ENCODE assay signal across 11 cellular contexts in the genomic region with DNA sequence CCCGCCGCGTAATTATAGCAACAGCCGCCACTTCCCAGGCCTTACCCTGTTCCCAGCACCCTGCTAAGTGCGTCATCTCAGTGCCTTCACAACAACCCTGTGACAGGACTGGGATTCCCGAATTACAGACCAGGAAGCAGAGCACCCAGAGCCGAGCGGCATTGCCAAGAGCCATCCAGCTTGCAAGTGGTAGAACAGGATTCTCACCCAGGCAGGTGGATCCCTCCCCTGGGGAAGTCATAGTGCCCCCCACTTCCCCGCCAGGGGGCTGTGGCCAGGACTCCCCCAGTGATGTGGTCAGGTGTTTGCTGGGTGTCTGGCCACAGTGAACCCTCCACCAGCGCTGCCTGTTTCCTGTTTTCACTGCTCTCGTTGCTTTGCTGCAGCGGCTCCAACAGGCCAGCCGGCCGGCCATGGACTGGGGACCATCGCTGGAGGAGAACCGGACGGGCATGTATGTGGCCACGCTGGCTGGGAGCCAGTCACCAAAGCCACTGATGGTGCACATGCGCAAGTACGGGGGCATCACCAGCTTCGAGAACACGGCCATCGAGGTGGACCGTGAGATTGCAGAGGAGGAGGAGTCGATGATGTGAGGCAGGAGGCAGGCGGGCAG. TPM values are rescaled to one million over a fixed set of nuclear protein-coding genes. Genes with fewer than 3 reads are reported as not detected.
A peak's percentile ranks its signal among the peaks of the same experiment; 100 is the strongest.
DNase-seq lines count a peak whose midpoint lies in the region; ATAC-seq and TF ChIP-seq lines count a peak whose summit lies in the region.
"Had no signal": no experiment of that assay in that cellular context is flagged by ENCODE, and none has a peak within 500 bp of the region (broad histone marks: within the 10 kb centered on the region; RNA-seq: fewer than 3 reads in every experiment).

No MANE protein-coding gene starts in this region.

- TF ChIP-seq CTCF in AG04449 (IDR thresholded peaks at IDR 0.05; ENCODE audit: insufficient read depth, low read length, missing control alignments) (no peak), HL-60 (IDR thresholded peaks at IDR 0.05; ENCODE audit: insufficient read depth, low read length) (no peak), lung (IDR thresholded peaks at IDR 0.05; ENCODE audit: control extremely low read depth, extremely low read depth) (no peak)

- DNase-seq in AG04449 (ENCODE audit: low read depth, low spot score) (peak; percentile 16), HL-60 (ENCODE audit: low read depth in 1 of 2, low spot score in 1 of 2) (peak; percentile 15 to 30), adipocyte (ENCODE audit: low read depth) (peak; percentile 28), lung (ENCODE audit: low spot score) (peak; percentile 31), epidermal melanocyte (ENCODE audit: insufficient read length, low spot score) (no peak)
- DNase-seq in stimulated activated CD4-positive, alpha-beta T cell treated with anti-CD3 and anti-CD28 coated beads, Interleukin-4, amount 100 ng/mL, for 1 hour = no peak
- DNase-seq: Karpas-422 had no signal

- H3K27me3 ChIP-seq in HL-60 (ENCODE audit: insufficient read depth, poor library complexity, severe bottlenecking) = peaks cover 8% of the 10 kb centered on the region
- H3K27me3 ChIP-seq in adipocyte (replicated peaks; ENCODE audit: control insufficient read depth, insufficient read depth, low read length) = no peaks in the 10 kb centered on the region
- H3K27me3 ChIP-seq in lung (ENCODE audit: control insufficient read depth, insufficient read depth) = no peaks in the 10 kb centered on the region
- H3K27me3 ChIP-seq: adrenal gland had no signal

- CTCF ChIA-PET in AG04449 (lab: Yijun Ruan, JAX) = interaction anchor here (0.7 to 5.2 kb wide), 6 partner anchors 9 to 371 kb away, joined by 3 to 35 read pairs (median 5); no protein-coding TSS in a partner anchor

- no peak for ATAC-seq in lung (ENCODE audit: insufficient read depth, low FRiP score)
- ATAC-seq in GM21367 (IDR thresholded peaks at IDR 0.05; ENCODE audit: unreplicated experiment) = no peak
- no peak for ATAC-seq in GM19463 (IDR thresholded peaks at IDR 0.05; ENCODE audit: unreplicated experiment)

- POLR2A ChIA-PET in AG04449 (lab: Yijun Ruan, JAX) = no interaction called here

- H3K9me3 ChIP-seq in adipocyte (ENCODE audit: control insufficient read depth, low read length) (no peaks in the 10 kb centered on the region), lung (ENCODE audit: control insufficient read depth in 2 of 2, insufficient read depth in 1 of 2, low read length in 1 of 2) (peaks cover 0 to 2% of the 10 kb centered on the region in 2 donors)
- H3K9me3 ChIP-seq: adrenal gland had no signal

- H3K36me3 ChIP-seq in adipocyte (ENCODE audit: control insufficient read depth, insufficient read depth, low read length, severe bottlenecking) (no peaks in the 10 kb centered on the region), lung (ENCODE audit: control insufficient read depth in 2 of 2, insufficient read depth in 2 of 2, low read length in 2 of 2) (no peaks in the 10 kb centered on the region)
- H3K36me3 ChIP-seq: adrenal gland had no signal

- H3K4me3 ChIP-seq in AG04449 (ENCODE audit: low read depth, low read length) (no peak overlapping the region), HL-60 (replicated peaks; ENCODE audit: insufficient read depth, low read length) (no peak overlapping the region), adipocyte (ENCODE audit: low read length) (no peak overlapping the region), lung (no peak overlapping the region)
- H3K4me3 ChIP-seq: adrenal gland had no signal

- WGBS in lung, 2 donors = 25 to 39% methylated on average over 25 to 26 of the region's 26 CpGs

- H3K27ac ChIP-seq in HL-60 (replicated peaks) (no peak overlapping the region), lung (ENCODE audit: low read depth in 1 of 2, low read length in 1 of 2) (no peak overlapping the region)
- H3K27ac ChIP-seq: adrenal gland had no signal

- H3K9ac ChIP-seq in adipocyte (ENCODE audit: low read length) = no peak overlapping the region

- peaks cover 27% of the 10 kb centered on the region for H3K4me1 ChIP-seq in adipocyte (ENCODE audit: control insufficient read depth, insufficient read depth, low read length)
- no peaks in the 10 kb centered on the region for H3K4me1 ChIP-seq in lung (ENCODE audit: control insufficient read depth in 2 of 2, insufficient read depth in 2 of 2, low read length in 2 of 2)
- H3K4me1 ChIP-seq: adrenal gland had no signal

RNA-seq across cellular contexts. Expression of a gene that starts 19.3 kb away (rescaled TPM):
- under 1 TPM in 1 of 2 donors, not detected in 1; 0.06 TPM for total RNA-seq in lung
- under 1 TPM; 0.02 to 0.03 TPM for polyA plus RNA-seq in lung
- total RNA-seq: adrenal gland, renal cortical epithelial cell had no signal
- polyA plus RNA-seq: adrenal gland had no signal

RNA-seq across cellular contexts. Expression of a gene that starts 42.5 kb away (rescaled TPM):
- total RNA-seq in lung = under 1 TPM; 0.25 to 0.43 TPM
- polyA plus RNA-seq in lung = under 1 TPM; 0.09 to 0.28 TPM
- total RNA-seq: renal cortical epithelial cell had no signal

RNA-seq across cellular contexts. Expression of a gene that starts 53.5 kb away (rescaled TPM):
- 100 to 1,000 TPM; 110 to 215 TPM for total RNA-seq in lung
- polyA plus RNA-seq in lung = 10 to 100 TPM; 33.6 to 46.5 TPM

Comparison
In these comparisons a context has a peak if more than half of its experiments do, and no peak if none do; other contexts are left out.
1. DNase-seq: peak in AG04449 (single experiment), HL-60 (2 of 2), adipocyte (single experiment) and lung (single experiment); none in stimulated activated CD4-positive, alpha-beta T cell treated with anti-CD3 and anti-CD28 coated beads, Interleukin-4, amount 100 ng/mL, for 1 hour (single experiment) and epidermal melanocyte (single experiment).